In the genomic region with DNA sequence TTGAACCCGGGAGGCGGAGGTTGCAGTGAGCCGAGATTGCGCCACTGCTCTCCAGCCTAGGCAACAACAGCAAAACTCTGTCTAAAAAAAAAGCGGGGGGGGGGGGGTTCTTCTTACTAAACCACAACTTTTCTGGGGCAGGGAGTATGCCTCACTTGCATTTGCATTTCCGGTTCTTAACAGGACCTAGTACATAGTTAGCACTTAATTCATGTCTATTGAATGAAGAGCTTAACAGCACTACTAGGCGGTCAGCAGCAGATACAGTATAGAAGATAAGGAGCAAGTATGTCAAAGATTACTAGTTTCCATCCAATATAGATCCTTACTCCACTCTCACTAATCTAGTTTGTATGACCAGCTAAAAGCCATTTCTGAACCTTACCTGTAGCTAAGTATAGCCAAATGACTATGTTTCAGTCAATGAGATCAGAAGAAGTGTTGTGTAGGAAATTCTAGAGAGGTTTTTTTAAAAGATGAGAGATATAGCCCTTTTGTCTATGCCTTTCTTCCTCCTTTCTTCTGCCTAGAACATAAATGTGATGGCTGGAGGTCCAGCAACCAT, we compare ENCODE assay signal across 23 cellular contexts. TPM values are rescaled to one million over a fixed set of nuclear protein-coding genes. Genes with fewer than 3 reads are reported as not detected.
A peak's percentile ranks its signal among the peaks of the same experiment; 100 is the strongest.
DNase-seq lines count a peak whose midpoint lies in the region; ATAC-seq lines count a peak whose summit lies in the region.
"Had no signal": no experiment of that assay in that cellular context is flagged by ENCODE, and none has a peak within 500 bp of the region (broad histone marks: within the 10 kb centered on the region; RNA-seq: fewer than 3 reads in every experiment).

No MANE protein-coding gene starts in this region.

- DNase-seq in SIG-M5 treated with dmso at 0.1 percent for 504 hours (lab: John Stamatoyannopoulos, UW; ENCODE audit: unreplicated experiment) = peak; percentile 73
- no peak for DNase-seq in SIG-M5 (lab: John Stamatoyannopoulos, UW)
- DNase-seq in NOMO-1 (lab: John Stamatoyannopoulos, UW; ENCODE audit: unreplicated experiment in 2 of 2) = peak; percentile 39 to 70
- DNase-seq in stimulated activated effector memory CD8-positive, alpha-beta T cell treated with anti-CD3 and anti-CD28 coated beads, Interleukin-12 subunit alpha, Interleukin-12 subunit beta, amount 100 ng/mL, for 72 hours (ENCODE audit: low spot score in 2 of 2) = no peak
- no peak for DNase-seq in activated CD4-positive, alpha-beta T cell treated with anti-CD3 and anti-CD28 coated beads for 4 hours
- DNase-seq in activated naive CD8-positive, alpha-beta T cell treated with anti-CD3 and anti-CD28 coated beads for 36 hours = no peak
- DNase-seq: activated naive CD8-positive, alpha-beta T cell treated with anti-CD3 and anti-CD28 coated beads, Interleukin-2, amount 10 ng/mL, durations not matched to agents 7 days and 5 days; CD8-positive, alpha-beta T cell; dermis blood vessel endothelial cell; DMS153; GDM1; NCI-H1105; NCI-H2029 treated with DMSO at 0.1 percent for 48 hours; NCI-H226; NCI-H748 treated with DMSO at 0.1 percent for 48 hours; SJCRH30; trophoblast cell; WERI-Rb-1 had no signal

- peak; percentile 64 for ATAC-seq in activated T-helper 17 cell treated with anti-CD3 and anti-CD28 coated beads, Interleukin-2, amount 50 U/mL, for 72 hours (replicated peaks)
- peak; percentile 46 for ATAC-seq in stimulated activated effector memory CD8-positive, alpha-beta T cell treated with anti-CD3 and anti-CD28 coated beads, Interleukin-12 subunit alpha, Interleukin-12 subunit beta, amount 100 ng/mL, for 72 hours
- ATAC-seq in HG03196 (IDR thresholded peaks at IDR 0.05; ENCODE audit: unreplicated experiment) = no peak
- ATAC-seq: CD8-positive, alpha-beta T cell had no signal

- no peaks in the 10 kb centered on the region for H3K27me3 Mint-ChIP-seq in activated T-helper 17 cell treated with anti-CD3 and anti-CD28 coated beads, Interleukin-2, amount 50 U/mL, for 72 hours
- H3K27me3 Mint-ChIP-seq in activated naive CD8-positive, alpha-beta T cell treated with anti-CD3 and anti-CD28 coated beads for 36 hours = peaks cover 4% of the 10 kb centered on the region
- H3K27me3 Mint-ChIP-seq: activated naive CD8-positive, alpha-beta T cell treated with anti-CD3 and anti-CD28 coated beads, Interleukin-2, amount 10 ng/mL, durations not matched to agents 7 days and 5 days; central memory CD8-positive, alpha-beta T cell had no signal

- peak overlapping the region; percentile 8 for H3K4me3 Mint-ChIP-seq in activated T-helper 17 cell treated with anti-CD3 and anti-CD28 coated beads, Interleukin-2, amount 50 U/mL, for 72 hours
- peak overlapping the region; percentile 11 for H3K4me3 Mint-ChIP-seq in stimulated activated effector memory CD8-positive, alpha-beta T cell treated with anti-CD3 and anti-CD28 coated beads, Interleukin-12 subunit alpha, Interleukin-12 subunit beta, amount 100 ng/mL, for 72 hours
- no peak overlapping the region for H3K4me3 Mint-ChIP-seq in activated naive CD8-positive, alpha-beta T cell treated with anti-CD3 and anti-CD28 coated beads for 36 hours
- H3K4me3 Mint-ChIP-seq: activated naive CD8-positive, alpha-beta T cell treated with anti-CD3 and anti-CD28 coated beads, Interleukin-2, amount 10 ng/mL, durations not matched to agents 7 days and 5 days; CD8-positive, alpha-beta T cell; central memory CD8-positive, alpha-beta T cell; T-helper 1 cell treated with Interleukin-12 subunit alpha and Interleukin-12 subunit beta and Interleukin-4 antibody, amounts not matched to agents 30 μg/mL and 1 μg/mL, for 36 hours had no signal

- H3K36me3 Mint-ChIP-seq in activated T-helper 17 cell treated with anti-CD3 and anti-CD28 coated beads, Interleukin-2, amount 50 U/mL, for 72 hours (ENCODE audit: low read depth) = peaks cover 47% of the 10 kb centered on the region
- peaks cover 43% of the 10 kb centered on the region for H3K36me3 Mint-ChIP-seq in stimulated activated effector memory CD8-positive, alpha-beta T cell treated with anti-CD3 and anti-CD28 coated beads, Interleukin-12 subunit alpha, Interleukin-12 subunit beta, amount 100 ng/mL, for 72 hours
- H3K36me3 Mint-ChIP-seq in activated naive CD8-positive, alpha-beta T cell treated with anti-CD3 and anti-CD28 coated beads for 36 hours = peaks cover 23% of the 10 kb centered on the region

- peaks cover 29% of the 10 kb centered on the region for H3K4me1 Mint-ChIP-seq in activated T-helper 17 cell treated with anti-CD3 and anti-CD28 coated beads, Interleukin-2, amount 50 U/mL, for 72 hours
- H3K4me1 Mint-ChIP-seq in stimulated activated effector memory CD8-positive, alpha-beta T cell treated with anti-CD3 and anti-CD28 coated beads, Interleukin-12 subunit alpha, Interleukin-12 subunit beta, amount 100 ng/mL, for 72 hours = peaks cover 55% of the 10 kb centered on the region
- H3K4me1 Mint-ChIP-seq in activated naive CD8-positive, alpha-beta T cell treated with anti-CD3 and anti-CD28 coated beads for 36 hours = peaks cover 44% of the 10 kb centered on the region

- no peak overlapping the region for H3K27ac Mint-ChIP-seq in activated T-helper 17 cell treated with anti-CD3 and anti-CD28 coated beads, Interleukin-2, amount 50 U/mL, for 72 hours
- peak overlapping the region; percentile 7 for H3K27ac Mint-ChIP-seq in stimulated activated effector memory CD8-positive, alpha-beta T cell treated with anti-CD3 and anti-CD28 coated beads, Interleukin-12 subunit alpha, Interleukin-12 subunit beta, amount 100 ng/mL, for 72 hours
- H3K27ac Mint-ChIP-seq in activated naive CD8-positive, alpha-beta T cell treated with anti-CD3 and anti-CD28 coated beads for 36 hours = no peak overlapping the region
- H3K27ac Mint-ChIP-seq: activated naive CD8-positive, alpha-beta T cell treated with anti-CD3 and anti-CD28 coated beads, Interleukin-2, amount 10 ng/mL, durations not matched to agents 7 days and 5 days; activated T-helper 2 cell treated with anti-CD3 and anti-CD28 coated beads, Interferon-gamma antibody, Interleukin-2, Interleukin-4, amounts not matched to agents 10 μg/mL and 5 μg/mL and 100 μg/mL, durations not matched to agents 14 hours and 24 hours and 36 hours; T-helper 1 cell treated with Interleukin-12 subunit alpha and Interleukin-12 subunit beta and Interleukin-4 antibody, amounts not matched to agents 30 μg/mL and 1 μg/mL, for 36 hours had no signal

- no peaks in the 10 kb centered on the region for H3K9me3 Mint-ChIP-seq in activated T-helper 17 cell treated with anti-CD3 and anti-CD28 coated beads, Interleukin-2, amount 50 U/mL, for 72 hours
- no peaks in the 10 kb centered on the region for H3K9me3 Mint-ChIP-seq in stimulated activated effector memory CD8-positive, alpha-beta T cell treated with anti-CD3 and anti-CD28 coated beads, Interleukin-12 subunit alpha, Interleukin-12 subunit beta, amount 100 ng/mL, for 72 hours
- peaks cover 8% of the 10 kb centered on the region for H3K9me3 Mint-ChIP-seq in activated naive CD8-positive, alpha-beta T cell treated with anti-CD3 and anti-CD28 coated beads for 36 hours
- H3K9me3 Mint-ChIP-seq: activated naive CD8-positive, alpha-beta T cell treated with anti-CD3 and anti-CD28 coated beads, Interleukin-2, amount 10 ng/mL, durations not matched to agents 7 days and 5 days; CD8-positive, alpha-beta T cell; central memory CD8-positive, alpha-beta T cell; T-helper 1 cell treated with Interleukin-12 subunit alpha and Interleukin-12 subunit beta and Interleukin-4 antibody, amounts not matched to agents 30 μg/mL and 1 μg/mL, for 36 hours had no signal

RNA-seq across cellular contexts. Expression of gene HYCC2, which starts 11.4 kb away (rescaled TPM):
- total RNA-seq in activated T-helper 17 cell treated with anti-CD3 and anti-CD28 coated beads, Interleukin-2, amount 50 U/mL, for 72 hours = 10 to 100 TPM; 23.8 to 24.5 TPM
- 10 to 100 TPM; 22.6 to 25.3 TPM for total RNA-seq in activated naive CD8-positive, alpha-beta T cell treated with anti-CD3 and anti-CD28 coated beads for 36 hours

RNA-seq across cellular contexts. Expression of gene NDUFB3, which starts 11.8 kb away (rescaled TPM):
- total RNA-seq in activated T-helper 17 cell treated with anti-CD3 and anti-CD28 coated beads, Interleukin-2, amount 50 U/mL, for 72 hours = 10 to 100 TPM; 68.7 to 99.3 TPM
- 100 to 1,000 TPM; 139 to 146 TPM for total RNA-seq in activated naive CD8-positive, alpha-beta T cell treated with anti-CD3 and anti-CD28 coated beads for 36 hours

RNA-seq across cellular contexts. Expression of gene CFLAR, which starts 55.9 kb away (rescaled TPM):
- total RNA-seq in activated T-helper 17 cell treated with anti-CD3 and anti-CD28 coated beads, Interleukin-2, amount 50 U/mL, for 72 hours = 100 to 1,000 TPM; 224 to 559 TPM
- 100 to 1,000 TPM; 190 to 198 TPM for total RNA-seq in activated naive CD8-positive, alpha-beta T cell treated with anti-CD3 and anti-CD28 coated beads for 36 hours

Comparison
In these comparisons a context has a peak if more than half of its experiments do, and no peak if none do; other contexts are left out.
1. DNase-seq: peak in SIG-M5 treated with dmso at 0.1 percent for 504 hours (single experiment) and NOMO-1 (2 of 2); none in SIG-M5 (single experiment), stimulated activated effector memory CD8-positive, alpha-beta T cell treated with anti-CD3 and anti-CD28 coated beads, Interleukin-12 subunit alpha, Interleukin-12 subunit beta, amount 100 ng/mL, for 72 hours (0 of 2), activated CD4-positive, alpha-beta T cell treated with anti-CD3 and anti-CD28 coated beads for 4 hours (0 of 2) and activated naive CD8-positive, alpha-beta T cell treated with anti-CD3 and anti-CD28 coated beads for 36 hours (single experiment).